Comparison of ENCODE assay signal across 1 cellular context in genomic region chr12:110578522-110579238, GRCh38.
TF ChIP-seq lines count a peak whose summit lies in the region.

No MANE protein-coding gene starts in this region.

TF ChIP-seq in SK-N-SH treated with all-trans-retinoic acid at 6 μM for 48 hours, 23 proteins besides CTCF, POLR2A, EP300 and RAD21 (continued from another document):
- TF ChIP-seq CSRNP3 (CRISPR knock-in tag; IDR thresholded peaks at IDR 0.05) (no peak), CREB5 (CRISPR knock-in tag; IDR thresholded peaks at IDR 0.05; ENCODE audit: low read depth) (no peak), ISL1 (CRISPR knock-in tag; IDR thresholded peaks at IDR 0.05) (no peak), ZFP30 (CRISPR knock-in tag; IDR thresholded peaks at IDR 0.05) (no peak), RARB (CRISPR knock-in tag; IDR thresholded peaks at IDR 0.05) (no peak), SNAI2 (CRISPR knock-in tag; IDR thresholded peaks at IDR 0.05) (no peak), OSR1 (CRISPR knock-in tag; IDR thresholded peaks at IDR 0.05) (no peak), ZNF70 (CRISPR knock-in tag; IDR thresholded peaks at IDR 0.05) (no peak), ESRRG (CRISPR knock-in tag; IDR thresholded peaks at IDR 0.05) (no peak), PPARA (CRISPR knock-in tag; IDR thresholded peaks at IDR 0.05; ENCODE audit: borderline replicate concordance) (no peak), ZC3H10 (CRISPR knock-in tag; IDR thresholded peaks at IDR 0.05) (no peak), ZFP3 (CRISPR knock-in tag; IDR thresholded peaks at IDR 0.05) (no peak), ZNF565 (CRISPR knock-in tag; conservative IDR thresholded peaks at IDR 0.05; ENCODE audit: low read depth) (no peak), CSDC2 (CRISPR knock-in tag; IDR thresholded peaks at IDR 0.05) (no peak), BACH2 (CRISPR knock-in tag; IDR thresholded peaks at IDR 0.05; ENCODE audit: borderline replicate concordance) (no peak), ARNTL (CRISPR knock-in tag; IDR thresholded peaks at IDR 0.05; ENCODE audit: borderline replicate concordance, low read depth) (no peak)
- TF ChIP-seq, protein P1, sequence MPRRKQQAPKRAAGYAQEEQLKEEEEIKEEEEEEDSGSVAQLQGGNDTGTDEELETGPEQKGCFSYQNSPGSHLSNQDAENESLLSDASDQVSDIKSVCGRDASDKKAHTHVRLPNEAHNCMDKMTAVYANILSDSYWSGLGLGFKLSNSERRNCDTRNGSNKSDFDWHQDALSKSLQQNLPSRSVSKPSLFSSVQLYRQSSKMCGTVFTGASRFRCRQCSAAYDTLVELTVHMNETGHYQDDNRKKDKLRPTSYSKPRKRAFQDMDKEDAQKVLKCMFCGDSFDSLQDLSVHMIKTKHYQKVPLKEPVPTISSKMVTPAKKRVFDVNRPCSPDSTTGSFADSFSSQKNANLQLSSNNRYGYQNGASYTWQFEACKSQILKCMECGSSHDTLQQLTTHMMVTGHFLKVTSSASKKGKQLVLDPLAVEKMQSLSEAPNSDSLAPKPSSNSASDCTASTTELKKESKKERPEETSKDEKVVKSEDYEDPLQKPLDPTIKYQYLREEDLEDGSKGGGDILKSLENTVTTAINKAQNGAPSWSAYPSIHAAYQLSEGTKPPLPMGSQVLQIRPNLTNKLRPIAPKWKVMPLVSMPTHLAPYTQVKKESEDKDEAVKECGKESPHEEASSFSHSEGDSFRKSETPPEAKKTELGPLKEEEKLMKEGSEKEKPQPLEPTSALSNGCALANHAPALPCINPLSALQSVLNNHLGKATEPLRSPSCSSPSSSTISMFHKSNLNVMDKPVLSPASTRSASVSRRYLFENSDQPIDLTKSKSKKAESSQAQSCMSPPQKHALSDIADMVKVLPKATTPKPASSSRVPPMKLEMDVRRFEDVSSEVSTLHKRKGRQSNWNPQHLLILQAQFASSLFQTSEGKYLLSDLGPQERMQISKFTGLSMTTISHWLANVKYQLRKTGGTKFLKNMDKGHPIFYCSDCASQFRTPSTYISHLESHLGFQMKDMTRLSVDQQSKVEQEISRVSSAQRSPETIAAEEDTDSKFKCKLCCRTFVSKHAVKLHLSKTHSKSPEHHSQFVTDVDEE (CRISPR knock-in tag; IDR thresholded peaks at IDR 0.05) = no peak
